Comparison of ENCODE assay signal across 18 cellular contexts in the genomic region with DNA sequence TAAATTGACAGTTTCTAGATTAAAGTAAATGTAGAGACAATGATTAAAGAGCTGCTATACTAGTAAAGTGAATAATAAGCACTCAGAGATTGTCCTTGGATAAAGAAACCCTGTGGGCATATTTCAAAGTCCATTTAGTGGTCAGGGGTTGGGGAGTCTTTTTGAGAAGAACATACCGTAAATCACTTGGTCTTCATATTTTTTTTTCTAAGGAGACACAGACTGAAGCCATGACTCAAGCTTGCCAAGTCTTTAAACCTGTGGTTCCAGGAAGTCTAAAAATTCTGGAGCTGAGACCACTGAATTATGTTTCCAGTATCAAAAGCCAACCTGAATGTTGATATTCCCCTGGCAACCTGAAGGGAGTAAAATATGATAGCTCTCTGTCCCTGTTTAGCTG.
DNase-seq lines count a peak whose midpoint lies in the region; ATAC-seq lines count a peak whose summit lies in the region.
"Had no signal": no experiment of that assay in that cellular context is flagged by ENCODE, and none has a peak within 500 bp of the region (broad histone marks: within the 10 kb centered on the region; RNA-seq: fewer than 3 reads in every experiment).

No MANE protein-coding gene starts in this region.

- H3K36me3 ChIP-seq in skeletal muscle tissue (ENCODE audit: control insufficient read depth in 3 of 3, insufficient read depth in 3 of 3, low read length in 3 of 3), result no peaks in the 10 kb centered on the region

- peak; percentile 36 to 92 (median 65) for DNase-seq in NCI-H1417 (lab: John Stamatoyannopoulos, UW)
- no peak for DNase-seq in NCI-H1417 treated with DMSO at 0.1 percent for 48 hours (lab: John Stamatoyannopoulos, UW)
- peak; percentile 68 for DNase-seq in NCI-H2196 (lab: John Stamatoyannopoulos, UW; ENCODE audit: unreplicated experiment)
- peak; percentile 42 for DNase-seq in astrocyte of the hippocampus (ENCODE audit: low read depth, low spot score)
- no peak for DNase-seq in stimulated activated CD4-positive, alpha-beta T cell treated with anti-CD3 and anti-CD28 coated beads, Interleukin-2, amount 100 ng/mL, for 48 hours
- DNase-seq in activated CD8-positive, alpha-beta memory T cell treated with anti-CD3 and anti-CD28 coated beads for 24 hours, result no peak
- DNase-seq: 8988T; AML-193; C1 segment of cervical spinal cord; Calu3; CD8-positive, alpha-beta T cell; NCI-H2029 treated with DMSO at 0.1 percent for 48 hours; NCI-H526 treated with DMSO at 0.1 percent for 48 hours; NK-92 treated with Interleukin-12 subunit alpha and Interleukin-12 subunit beta, amount 100 ng/mL, for 24 hours had no signal

- H3K27ac ChIP-seq in skeletal muscle tissue (ENCODE audit: low read depth, low read length), result peak overlapping the region; percentile 17

- H3K4me1 ChIP-seq in skeletal muscle tissue (ENCODE audit: control insufficient read depth in 3 of 3, insufficient read depth in 3 of 3, low read length in 3 of 3), result peaks cover 8 to 23% (median 16%) of the 10 kb centered on the region in 3 donors

- H3K9me3 ChIP-seq in skeletal muscle tissue (ENCODE audit: control insufficient read depth in 3 of 3, low read length in 3 of 3), result no peaks in the 10 kb centered on the region

- no peaks in the 10 kb centered on the region for H3K27me3 ChIP-seq in skeletal muscle tissue (ENCODE audit: control insufficient read depth in 3 of 3, insufficient read depth in 3 of 3, low read length in 3 of 3)

- no peak for ATAC-seq in GM21390 (IDR thresholded peaks at IDR 0.05; ENCODE audit: unreplicated experiment)
- ATAC-seq: CD8-positive, alpha-beta T cell; Panc1; SK-N-SH treated with all-trans-retinoic acid at 6 μM for 48 hours had no signal

- peak overlapping the region in 1 of 3 donors; percentile 5 for H3K9ac ChIP-seq in skeletal muscle tissue (ENCODE audit: low read depth in 1 of 3, low read length in 3 of 3)

- H3K4me3 ChIP-seq in skeletal muscle tissue (ENCODE audit: low read length in 3 of 3), result no peak overlapping the region

Comparison
In these comparisons a context has a peak if more than half of its experiments do, and no peak if none do; other contexts are left out.
1. DNase-seq: peak in NCI-H1417 (3 of 3), NCI-H2196 (single experiment) and astrocyte of the hippocampus (single experiment); none in NCI-H1417 treated with DMSO at 0.1 percent for 48 hours (single experiment), stimulated activated CD4-positive, alpha-beta T cell treated with anti-CD3 and anti-CD28 coated beads, Interleukin-2, amount 100 ng/mL, for 48 hours (0 of 2) and activated CD8-positive, alpha-beta memory T cell treated with anti-CD3 and anti-CD28 coated beads for 24 hours (single experiment).